18 cellular contexts compared by ENCODE assay signal in the genomic region with DNA sequence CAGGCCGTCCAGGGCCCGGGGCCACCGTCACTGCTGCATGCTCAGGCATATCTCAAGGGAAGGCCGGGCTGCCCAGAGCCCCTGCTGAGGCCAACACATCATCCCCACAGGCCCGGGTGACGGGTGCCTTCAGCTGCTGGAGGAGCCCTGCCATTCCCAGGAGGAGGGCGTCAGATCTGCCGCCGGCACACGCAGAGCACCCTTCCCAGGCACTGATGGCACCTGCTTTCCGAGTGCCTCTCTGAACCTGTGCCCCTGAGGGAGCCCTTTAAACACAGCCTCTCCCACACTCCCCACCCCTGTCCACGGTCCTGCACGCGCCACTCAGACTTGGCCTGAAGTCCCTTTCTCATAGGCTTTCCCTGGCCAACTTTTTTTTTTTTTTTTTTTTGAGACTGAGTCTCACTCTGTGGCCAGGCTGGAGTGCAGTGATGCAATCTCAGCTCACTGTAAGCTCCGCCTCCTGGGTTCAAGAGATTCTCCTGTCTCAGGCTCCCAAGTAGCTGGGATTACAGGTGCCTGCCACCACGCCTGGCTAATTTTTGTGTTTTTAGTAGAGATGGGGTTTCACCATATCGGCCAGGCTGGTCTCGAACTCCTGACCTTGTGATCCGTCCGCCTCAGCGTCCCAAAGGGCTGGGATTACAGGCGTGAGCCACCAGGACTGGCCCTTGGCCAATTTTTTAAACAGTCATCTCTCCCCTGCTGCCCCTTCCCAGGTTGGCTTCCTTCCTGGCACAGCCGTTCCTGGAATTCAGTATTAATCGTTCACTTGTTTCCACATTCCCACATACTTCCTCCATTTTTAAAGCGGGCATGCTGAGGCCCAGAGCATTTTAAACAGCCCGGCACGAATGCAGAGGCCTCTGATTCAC.
A peak's percentile ranks its signal among the peaks of the same experiment; 100 is the strongest.
DNase-seq lines count a peak whose midpoint lies in the region; ATAC-seq and TF ChIP-seq lines count a peak whose summit lies in the region.
"Had no signal": no experiment of that assay in that cellular context is flagged by ENCODE, and none has a peak within 500 bp of the region (broad histone marks: within the 10 kb centered on the region; RNA-seq: fewer than 3 reads in every experiment).

No MANE protein-coding gene starts in this region.

- no peak for TF ChIP-seq POLR2A in testis (IDR thresholded peaks at IDR 0.05)

- H3K9me3 ChIP-seq in testis, result no peaks in the 10 kb centered on the region
- H3K9me3 ChIP-seq: A549, psoas muscle had no signal

- intact Hi-C loops in testis (cut with DNase I; ENCODE audit: low total_unique reads), result no loop called here

- TF ChIP-seq CTCF in testis (IDR thresholded peaks at IDR 0.05), result no peak

- DNase-seq in activated CD4-positive, CD25-positive, alpha-beta regulatory T cell treated with anti-CD3 and anti-CD28 coated beads, Interleukin-2, amount 50 U/mL, for 72 hours, result peak; percentile 6
- DNase-seq in dermis blood vessel endothelial cell (peak; percentile 60), mesenteric fat pad (ENCODE audit: low spot score) (peak; percentile 85), testis (peak; percentile 20), NCI-H1436 treated with DMSO at 0.1 percent for 48 hours (lab: John Stamatoyannopoulos, UW) (no peak), OCI-M2 (lab: John Stamatoyannopoulos, UW; ENCODE audit: unreplicated experiment) (no peak)
- DNase-seq: activated T-cell treated with anti-CD3 and anti-CD28 coated beads, Interleukin-2, amount 50 U/mL, for 24 hours; CD4-positive, CD25-positive, alpha-beta regulatory T cell; foreskin fibroblast; HFFc6; midbrain; NCI-H2081 treated with DMSO at 0.1 percent for 48 hours; NCI-H82; psoas muscle; stimulated activated CD8-positive, alpha-beta memory T cell treated with anti-CD3 and anti-CD28 coated beads, Interleukin-4, amount 100 ng/mL, for 48 hours had no signal

- H3K27me3 ChIP-seq in testis, result no peaks in the 10 kb centered on the region

- H3K4me3 ChIP-seq in testis, result no peak overlapping the region
- H3K4me3 ChIP-seq: A549, psoas muscle had no signal

- WGBS in testis, 2 donors, result 80 to 84% methylated on average over 23 to 27 of the region's 27 CpGs

- no peaks in the 10 kb centered on the region for H3K4me1 ChIP-seq in testis

- no peak overlapping the region for H3K27ac ChIP-seq in testis
- H3K27ac ChIP-seq: A549 had no signal

- no peaks in the 10 kb centered on the region for H3K36me3 ChIP-seq in testis (ENCODE audit: low read depth, missing control alignments)

- ATAC-seq in activated CD4-positive, CD25-positive, alpha-beta regulatory T cell treated with anti-CD3 and anti-CD28 coated beads, Interleukin-2, amount 50 U/mL, for 24 hours, result no peak
- no peak for ATAC-seq in GM18861 (IDR thresholded peaks at IDR 0.05; ENCODE audit: unreplicated experiment)
- ATAC-seq: A549 had no signal

Comparison
In these comparisons a context has a peak if more than half of its experiments do, and no peak if none do; other contexts are left out.
1. DNase-seq: peak in activated CD4-positive, CD25-positive, alpha-beta regulatory T cell treated with anti-CD3 and anti-CD28 coated beads, Interleukin-2, amount 50 U/mL, for 72 hours (single experiment), dermis blood vessel endothelial cell (single experiment), mesenteric fat pad (single experiment) and testis (single experiment); none in NCI-H1436 treated with DMSO at 0.1 percent for 48 hours (single experiment) and OCI-M2 (single experiment).